Comparison of ENCODE assay signal across 9 cellular contexts in the genomic region with DNA sequence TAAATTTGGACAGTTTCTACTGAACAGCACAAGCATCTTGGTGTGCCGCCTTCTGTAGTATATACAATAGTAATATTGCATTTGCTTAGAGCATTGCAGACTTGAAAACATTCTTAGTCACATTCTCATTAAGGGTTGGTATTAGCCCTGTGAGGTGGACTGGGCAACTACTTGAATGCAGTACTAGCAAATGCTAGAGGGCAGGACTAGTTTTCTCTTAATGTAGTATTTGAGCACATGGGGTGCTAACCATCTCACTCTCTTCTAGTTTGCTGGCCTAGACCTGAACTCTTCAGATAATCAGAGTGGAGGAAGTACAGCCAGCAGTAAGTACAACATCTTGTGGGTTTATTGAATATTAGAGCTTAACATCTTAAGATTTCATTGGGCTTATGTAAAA. TPM values are rescaled to one million over a fixed set of nuclear protein-coding genes. Genes with fewer than 3 reads are reported as not detected.
DNase-seq lines count a peak whose midpoint lies in the region; ATAC-seq, FAIRE-seq and TF ChIP-seq lines count a peak whose summit lies in the region.
"Had no signal": no experiment of that assay in that cellular context is flagged by ENCODE, and none has a peak within 500 bp of the region (broad histone marks: within the 10 kb centered on the region; RNA-seq: fewer than 3 reads in every experiment).

No MANE protein-coding gene starts in this region.

- TF ChIP-seq CTCF in RWPE2 (IDR thresholded peaks at IDR 0.05; ENCODE audit: poor library complexity, severe bottlenecking) (no peak), esophagus squamous epithelium (IDR thresholded peaks at IDR 0.05) (no peak), sigmoid colon (IDR thresholded peaks at IDR 0.05) (no peak)

- TF ChIP-seq EP300 in sigmoid colon (IDR thresholded peaks at IDR 0.05), result no peak

- ATAC-seq in RWPE2 (ENCODE audit: low read depth) (no peak), GM21528 (IDR thresholded peaks at IDR 0.05; ENCODE audit: low FRiP score, unreplicated experiment) (no peak)

- H3K27ac ChIP-seq in RWPE2 (ENCODE audit: poor library complexity, severe bottlenecking) (no peak overlapping the region), esophagus squamous epithelium (peak overlapping the region in 2 of 4 donors; percentile 98 to 99), sigmoid colon (peak overlapping the region in 2 of 4 donors; percentile 100)

- intact Hi-C loops in esophagus squamous epithelium (cut with DNase I) (no loop called here), sigmoid colon (cut with DNase I) (loop anchor here (5.0 kb wide), 1 partner anchor 585 kb away; the partner anchor contains the start of gene CASK)

- H3K27me3 ChIP-seq in RWPE2 (ENCODE audit: insufficient read depth, poor library complexity, severe bottlenecking) (no peaks in the 10 kb centered on the region), esophagus squamous epithelium (no peaks in the 10 kb centered on the region), sigmoid colon (no peaks in the 10 kb centered on the region)

- H3K4me1 ChIP-seq in RWPE2 (ENCODE audit: insufficient read depth, poor library complexity, severe bottlenecking), result peaks cover 6% of the 10 kb centered on the region
- peaks cover 16 to 46% (median 26%) of the 10 kb centered on the region in 3 donors for H3K4me1 ChIP-seq in esophagus squamous epithelium
- H3K4me1 ChIP-seq in sigmoid colon, result peaks cover 0 to 52% (median 29%) of the 10 kb centered on the region in 4 donors

- H3K9me3 ChIP-seq in RWPE2 (ENCODE audit: severe bottlenecking), result no peaks in the 10 kb centered on the region
- H3K9me3 ChIP-seq in esophagus squamous epithelium, result no peaks in the 10 kb centered on the region
- H3K9me3 ChIP-seq in sigmoid colon, result no peaks in the 10 kb centered on the region

- peaks cover 65% of the 10 kb centered on the region for H3K36me3 ChIP-seq in RWPE2 (ENCODE audit: low read depth)
- peaks cover 7 to 38% (median 14%) of the 10 kb centered on the region in 3 donors for H3K36me3 ChIP-seq in esophagus squamous epithelium
- H3K36me3 ChIP-seq in sigmoid colon, result peaks cover 1 to 20% (median 8%) of the 10 kb centered on the region in 4 donors

- 0 to 44% methylated on average over 1 of the region's 1 CpG for WGBS in esophagus squamous epithelium, 2 donors
- WGBS in sigmoid colon, 2 donors, result 26 to 41% methylated on average over 1 of the region's 1 CpG

- no peak for DNase-seq in GM12892 (ENCODE audit: insufficient read length)
- no peak for DNase-seq in RWPE2 (ENCODE audit: low spot score)
- DNase-seq in esophagus squamous epithelium (lab: John Stamatoyannopoulos, UW), result no peak
- DNase-seq in sigmoid colon, result no peak
- no peak for DNase-seq in activated effector memory CD4-positive, alpha-beta T cell treated with Interleukin-2 at 50 U/mL for 16 hours
- DNase-seq in NCI-H524 treated with DMSO at 0.1 percent for 48 hours (lab: John Stamatoyannopoulos, UW), result no peak
- DNase-seq in Kasumi-1 (lab: John Stamatoyannopoulos, UW), result no peak
- DNase-seq: NCI-H2029 treated with DMSO at 0.1 percent for 48 hours had no signal

- H3K4me3 ChIP-seq in RWPE2 (ENCODE audit: severe bottlenecking) (peak overlapping the region; percentile 81), esophagus squamous epithelium (peak overlapping the region; percentile 73 to 92 (median 84)), sigmoid colon (peak overlapping the region; percentile 80 to 99 (median 94))

- no peak for FAIRE-seq in GM12892 (lab: Jason Lieb, UNC)

- TF ChIP-seq POLR2A in GM12892 (IDR thresholded peaks at IDR 0.05; ENCODE audit: low read depth, low read length), result peak; percentile 18; the same call in 1 of the 2 replicates
- TF ChIP-seq POLR2A in esophagus squamous epithelium (IDR thresholded peaks at IDR 0.05), result no peak
- TF ChIP-seq POLR2A in sigmoid colon (IDR thresholded peaks at IDR 0.05), result no peak

RNA-seq across cellular contexts. Expression of gene DDX3X, which starts 3.2 kb away (rescaled TPM):
- 141 TPM for polyA plus RNA-seq in GM12892 (2012; ENCODE audit: missing spikeins)
- total RNA-seq in esophagus squamous epithelium (100 to 1,000 TPM; 164 to 219 (median 214) TPM), sigmoid colon (100 to 1,000 TPM; 146 to 218 (median 214) TPM)
- 10 to 100 TPM; 86.0 to 94.9 (median 91.8) TPM for polyA plus RNA-seq in sigmoid colon
